ENCODE assay signal across 32 cellular contexts in the genomic region with DNA sequence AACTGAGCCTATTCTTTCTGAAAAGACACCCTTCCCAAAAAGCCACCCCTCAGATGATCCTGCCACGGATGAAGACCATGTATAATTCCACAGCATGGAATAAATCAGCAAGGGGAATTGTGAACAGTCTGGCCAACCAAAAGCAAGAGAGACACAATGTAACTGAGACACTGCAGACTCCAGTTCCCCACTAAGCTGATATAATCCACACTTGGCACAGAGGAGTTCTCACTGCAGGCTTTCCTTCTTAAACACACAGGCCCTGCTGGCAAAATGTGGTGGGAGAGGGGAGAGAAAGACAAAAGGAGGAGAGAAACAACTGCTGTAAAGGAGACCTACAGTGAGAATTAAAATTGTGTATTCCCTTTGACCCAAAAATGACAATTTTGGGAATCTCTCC. TPM values are rescaled to one million over a fixed set of nuclear protein-coding genes. Genes with fewer than 3 reads are reported as not detected.
"Had no signal": no experiment of that assay in that cellular context is flagged by ENCODE, and none has a peak within 500 bp of the region (broad histone marks: within the 10 kb centered on the region; RNA-seq: fewer than 3 reads in every experiment).

No MANE protein-coding gene starts in this region.

- H3K4me3 Mint-ChIP-seq: activated CD4-positive, alpha-beta memory T cell treated with anti-CD3 and anti-CD28 coated beads, Interleukin-2, amount 10 ng/mL, durations not matched to agents 7 days and 5 days; activated CD4-positive, alpha-beta T cell treated with anti-CD3 and anti-CD28 coated beads, Interleukin-2, amount 10 ng/mL, durations not matched to agents 7 days and 5 days; activated naive CD4-positive, alpha-beta T cell treated with anti-CD3 and anti-CD28 coated beads, Interleukin-2, amount 10 ng/mL, durations not matched to agents 7 days and 5 days; activated naive CD8-positive, alpha-beta T cell treated with anti-CD3 and anti-CD28 coated beads, Interleukin-2, amount 10 ng/mL, durations not matched to agents 7 days and 5 days; activated T-cell treated with anti-CD3 and anti-CD28 coated beads, Interleukin-2, amount 50 U/mL, for 24 hours; naive B cell; stimulated activated memory B cell treated with anti-CD40 and anti-IgM and Interleukin-4, amounts not matched to agents 10 μg/mL and 1 μg/mL and 100 μg/mL, for 72 hours; stimulated activated naive CD8-positive, alpha-beta T cell treated with anti-CD3 and anti-CD28 coated beads, Interleukin-15, amount 100 ng/mL, for 72 hours; T-helper 17 cell; type B pancreatic cell had no signal

- H3K36me3 ChIP-seq: gastroesophageal sphincter, lower lobe of right lung, pancreas, prostate gland, sigmoid colon, uterus had no signal

- H3K27me3 ChIP-seq: gastroesophageal sphincter, pancreas, sigmoid colon, uterus had no signal

- H3K27ac Mint-ChIP-seq: activated CD4-positive, alpha-beta memory T cell treated with anti-CD3 and anti-CD28 coated beads, Interleukin-2, amount 10 ng/mL, durations not matched to agents 7 days and 5 days; activated CD4-positive, alpha-beta T cell treated with anti-CD3 and anti-CD28 coated beads, Interleukin-2, amount 10 ng/mL, durations not matched to agents 7 days and 5 days; activated naive CD4-positive, alpha-beta T cell treated with anti-CD3 and anti-CD28 coated beads, Interleukin-2, amount 10 ng/mL, durations not matched to agents 7 days and 5 days; activated naive CD8-positive, alpha-beta T cell treated with anti-CD3 and anti-CD28 coated beads, Interleukin-2, amount 10 ng/mL, durations not matched to agents 7 days and 5 days; activated T-cell treated with anti-CD3 and anti-CD28 coated beads, Interleukin-2, amount 50 U/mL, for 24 hours; naive B cell; stimulated activated memory B cell treated with anti-CD40 and anti-IgM and Interleukin-4, amounts not matched to agents 10 μg/mL and 1 μg/mL and 100 μg/mL, for 72 hours; stimulated activated naive CD8-positive, alpha-beta T cell treated with anti-CD3 and anti-CD28 coated beads, Interleukin-15, amount 100 ng/mL, for 72 hours; T-helper 17 cell; type B pancreatic cell had no signal

- H3K4me3 ChIP-seq: gastroesophageal sphincter, lower lobe of right lung, pancreas, prostate gland, sigmoid colon, smooth muscle cell, uterus had no signal

- H3K36me3 Mint-ChIP-seq: activated naive CD4-positive, alpha-beta T cell treated with anti-CD3 and anti-CD28 coated beads, Interleukin-2, amount 10 ng/mL, durations not matched to agents 7 days and 5 days; activated naive CD8-positive, alpha-beta T cell treated with anti-CD3 and anti-CD28 coated beads, Interleukin-2, amount 10 ng/mL, durations not matched to agents 7 days and 5 days; naive B cell; stimulated activated memory B cell treated with anti-CD40 and anti-IgM and Interleukin-4, amounts not matched to agents 10 μg/mL and 1 μg/mL and 100 μg/mL, for 72 hours; type B pancreatic cell had no signal

- H3K4me1 ChIP-seq: lower lobe of right lung, pancreas, prostate gland, uterus had no signal

- H3K4me1 Mint-ChIP-seq: activated CD4-positive, alpha-beta memory T cell treated with anti-CD3 and anti-CD28 coated beads, Interleukin-2, amount 10 ng/mL, durations not matched to agents 7 days and 5 days; activated CD4-positive, alpha-beta T cell treated with anti-CD3 and anti-CD28 coated beads, Interleukin-2, amount 10 ng/mL, durations not matched to agents 7 days and 5 days; activated naive CD4-positive, alpha-beta T cell treated with anti-CD3 and anti-CD28 coated beads, Interleukin-2, amount 10 ng/mL, durations not matched to agents 7 days and 5 days; activated naive CD8-positive, alpha-beta T cell treated with anti-CD3 and anti-CD28 coated beads, Interleukin-2, amount 10 ng/mL, durations not matched to agents 7 days and 5 days; naive B cell; stimulated activated memory B cell treated with anti-CD40 and anti-IgM and Interleukin-4, amounts not matched to agents 10 μg/mL and 1 μg/mL and 100 μg/mL, for 72 hours; stimulated activated naive CD8-positive, alpha-beta T cell treated with anti-CD3 and anti-CD28 coated beads, Interleukin-15, amount 100 ng/mL, for 72 hours; T-helper 17 cell had no signal

- H3K4me2 ChIP-seq: smooth muscle cell had no signal

- H3K9me3 ChIP-seq: gastroesophageal sphincter, lower lobe of right lung, pancreas, prostate gland, sigmoid colon, uterus had no signal

- H3K9me3 Mint-ChIP-seq: activated CD4-positive, alpha-beta memory T cell treated with anti-CD3 and anti-CD28 coated beads, Interleukin-2, amount 10 ng/mL, durations not matched to agents 7 days and 5 days; activated CD4-positive, alpha-beta T cell treated with anti-CD3 and anti-CD28 coated beads, Interleukin-2, amount 10 ng/mL, durations not matched to agents 7 days and 5 days; activated naive CD4-positive, alpha-beta T cell treated with anti-CD3 and anti-CD28 coated beads, Interleukin-2, amount 10 ng/mL, durations not matched to agents 7 days and 5 days; activated naive CD8-positive, alpha-beta T cell treated with anti-CD3 and anti-CD28 coated beads, Interleukin-2, amount 10 ng/mL, durations not matched to agents 7 days and 5 days; activated T-cell treated with anti-CD3 and anti-CD28 coated beads, Interleukin-2, amount 50 U/mL, for 24 hours; stimulated activated memory B cell treated with anti-CD40 and anti-IgM and Interleukin-4, amounts not matched to agents 10 μg/mL and 1 μg/mL and 100 μg/mL, for 72 hours; stimulated activated naive CD8-positive, alpha-beta T cell treated with anti-CD3 and anti-CD28 coated beads, Interleukin-15, amount 100 ng/mL, for 72 hours; type B pancreatic cell had no signal

- H3K27ac ChIP-seq: gastroesophageal sphincter, lower lobe of right lung, pancreas, prostate gland, uterus had no signal

- DNase-seq: activated CD4-positive, alpha-beta memory T cell treated with anti-CD3 and anti-CD28 coated beads, Interleukin-2, amount 10 ng/mL, durations not matched to agents 7 days and 5 days; activated CD4-positive, alpha-beta T cell treated with anti-CD3 and anti-CD28 coated beads for 1 hour; activated CD4-positive, alpha-beta T cell treated with anti-CD3 and anti-CD28 coated beads, Interleukin-2, amount 10 ng/mL, durations not matched to agents 7 days and 5 days; activated CD8-positive, alpha-beta memory T cell treated with anti-CD3 and anti-CD28 coated beads, Interleukin-2, amount 50 U/mL, for 48 hours; activated gamma-delta T cell; activated naive CD4-positive, alpha-beta T cell treated with anti-CD3 and anti-CD28 coated beads, Interleukin-2, amount 10 ng/mL, durations not matched to agents 7 days and 5 days; activated naive CD8-positive, alpha-beta T cell treated with anti-CD3 and anti-CD28 coated beads, Interleukin-2, amount 10 ng/mL, durations not matched to agents 7 days and 5 days; activated T-cell treated with anti-CD3 and anti-CD28 coated beads, Interleukin-2, amount 50 U/mL, for 24 hours; amniotic stem cell; caudate nucleus; hippocampal formation; lower lobe of right lung; mesenchymal stem cell; naive B cell; nucleus accumbens; pancreas; retina; sigmoid colon; stimulated activated CD4-positive, alpha-beta T cell treated with anti-CD3 and anti-CD28 coated beads, Interleukin-1b, Interleukin-23, amount 100 ng/mL, for 48 hours; stimulated activated CD4-positive, alpha-beta T cell treated with anti-CD3 and anti-CD28 coated beads, Interleukin-4, amount 100 ng/mL, for 4 hours; stimulated activated CD8-positive, alpha-beta memory T cell treated with anti-CD3 and anti-CD28 coated beads, Interleukin-4, amount 100 ng/mL, for 48 hours; stimulated activated naive CD8-positive, alpha-beta T cell treated with anti-CD3 and anti-CD28 coated beads, Interleukin-15, amount 100 ng/mL, for 72 hours; substantia nigra; T-helper 17 cell; T1000; uterus had no signal

RNA-seq across cellular contexts. Expression of gene GPR156, which starts 12.7 kb away (rescaled TPM):
- total RNA-seq: activated CD4-positive, alpha-beta memory T cell treated with anti-CD3 and anti-CD28 coated beads, Interleukin-2, amount 10 ng/mL, durations not matched to agents 7 days and 5 days; activated naive CD8-positive, alpha-beta T cell treated with anti-CD3 and anti-CD28 coated beads, Interleukin-2, amount 10 ng/mL, durations not matched to agents 7 days and 5 days; left lobe of liver had no signal
